In genomic region chr2:79569048-79569447, GRCh38 we compare ENCODE assay signal across 3 cellular contexts.
"Had no signal": no experiment of that assay in that cellular context is flagged by ENCODE, and none has a peak within 500 bp of the region (broad histone marks: within the 10 kb centered on the region; RNA-seq: fewer than 3 reads in every experiment).

No MANE protein-coding gene starts in this region.

- ATAC-seq: GM12878 had no signal

- H3K4me3 ChIP-seq: GM12878 had no signal

- DNase-seq: GDM1, GF-D8 had no signal
